8 cellular contexts compared by ENCODE assay signal in genomic region chrX:1390621-1391369, GRCh38.
DNase-seq lines count a peak whose midpoint lies in the region; ATAC-seq lines count a peak whose summit lies in the region.

No MANE protein-coding gene starts in this region.

- ATAC-seq in stimulated activated memory B cell treated with anti-CD40 and anti-IgM and Interleukin-4, amounts not matched to agents 10 μg/mL and 1 μg/mL and 100 μg/mL, for 72 hours, result no peak
- ATAC-seq in GM18861 (IDR thresholded peaks at IDR 0.05; ENCODE audit: unreplicated experiment) (no peak), HG03025 (IDR thresholded peaks at IDR 0.05; ENCODE audit: low FRiP score, unreplicated experiment) (no peak)

- H3K9ac ChIP-seq in HUES48 (ENCODE audit: low read depth, low read length), result peak overlapping the region; percentile 100

- no peaks in the 10 kb centered on the region for H3K27me3 ChIP-seq in HUES48 (ENCODE audit: control insufficient read depth, insufficient read depth, low read length)

- peaks cover 52% of the 10 kb centered on the region for H3K4me1 Mint-ChIP-seq in activated naive CD8-positive, alpha-beta T cell (ENCODE audit: low read depth)
- peaks cover 66% of the 10 kb centered on the region for H3K4me1 Mint-ChIP-seq in stimulated activated memory B cell treated with anti-CD40 and anti-IgM and Interleukin-4, amounts not matched to agents 10 μg/mL and 1 μg/mL and 100 μg/mL, for 72 hours

- no peak for DNase-seq in retina
- no peak for DNase-seq in activated effector memory CD4-positive, alpha-beta T cell treated with Interleukin-2 at 50 U/mL for 16 hours

- no peaks in the 10 kb centered on the region for H3K4me1 ChIP-seq in HUES48 (ENCODE audit: control insufficient read depth, insufficient read depth, low read length)

- H3K36me3 ChIP-seq in HUES48 (ENCODE audit: control insufficient read depth, insufficient read depth, low read length), result peaks cover 67% of the 10 kb centered on the region

- peak overlapping the region; percentile 93 for H3K27ac Mint-ChIP-seq in activated naive CD8-positive, alpha-beta T cell
- peak overlapping the region; percentile 96 for H3K27ac Mint-ChIP-seq in stimulated activated memory B cell treated with anti-CD40 and anti-IgM and Interleukin-4, amounts not matched to agents 10 μg/mL and 1 μg/mL and 100 μg/mL, for 72 hours

- no peaks in the 10 kb centered on the region for H3K9me3 ChIP-seq in HUES48 (ENCODE audit: control insufficient read depth, insufficient read depth, low read length)
- no peaks in the 10 kb centered on the region for H3K9me3 ChIP-seq in iPS-18c (ENCODE audit: control insufficient read depth, insufficient read depth, low read length)

- H3K27me3 Mint-ChIP-seq in activated naive CD8-positive, alpha-beta T cell, result no peaks in the 10 kb centered on the region
- H3K27me3 Mint-ChIP-seq in stimulated activated memory B cell treated with anti-CD40 and anti-IgM and Interleukin-4, amounts not matched to agents 10 μg/mL and 1 μg/mL and 100 μg/mL, for 72 hours, result no peaks in the 10 kb centered on the region

- H3K4me3 ChIP-seq in HUES48 (ENCODE audit: low read depth, low read length), result peak overlapping the region; percentile 99
- peak overlapping the region; percentile 100 for H3K4me3 ChIP-seq in iPS-18c (ENCODE audit: insufficient read depth, low read depth, low read length)

- peaks cover 8% of the 10 kb centered on the region for H3K36me3 Mint-ChIP-seq in activated naive CD8-positive, alpha-beta T cell
- peaks cover 62% of the 10 kb centered on the region for H3K36me3 Mint-ChIP-seq in stimulated activated memory B cell treated with anti-CD40 and anti-IgM and Interleukin-4, amounts not matched to agents 10 μg/mL and 1 μg/mL and 100 μg/mL, for 72 hours

- H3K9me3 Mint-ChIP-seq in activated naive CD8-positive, alpha-beta T cell (ENCODE audit: low read depth), result no peaks in the 10 kb centered on the region
- peaks cover 6% of the 10 kb centered on the region for H3K9me3 Mint-ChIP-seq in stimulated activated memory B cell treated with anti-CD40 and anti-IgM and Interleukin-4, amounts not matched to agents 10 μg/mL and 1 μg/mL and 100 μg/mL, for 72 hours

- H3K27ac ChIP-seq in HUES48 (ENCODE audit: low read depth, low read length), result peak overlapping the region; percentile 100

- peak overlapping the region; percentile 91 for H3K4me3 Mint-ChIP-seq in activated naive CD8-positive, alpha-beta T cell
- peak overlapping the region; percentile 90 for H3K4me3 Mint-ChIP-seq in stimulated activated memory B cell treated with anti-CD40 and anti-IgM and Interleukin-4, amounts not matched to agents 10 μg/mL and 1 μg/mL and 100 μg/mL, for 72 hours
